ENCODE assay signal across 22 cellular contexts in genomic region chr4:78608684-78609083, GRCh38. TPM values are rescaled to one million over a fixed set of nuclear protein-coding genes. Genes with fewer than 3 reads are reported as not detected.
"Had no signal": no experiment of that assay in that cellular context is flagged by ENCODE, and none has a peak within 500 bp of the region (broad histone marks: within the 10 kb centered on the region; RNA-seq: fewer than 3 reads in every experiment).

No MANE protein-coding gene starts in this region.

- H3K36me3 Mint-ChIP-seq: neural progenitor cell; stimulated activated memory B cell treated with anti-CD40 and anti-IgM and Interleukin-4, amounts not matched to agents 10 μg/mL and 1 μg/mL and 100 μg/mL, for 72 hours had no signal

- H3K4me2 ChIP-seq: neural progenitor cell had no signal

- H3K27me3 Mint-ChIP-seq: stimulated activated memory B cell treated with anti-CD40 and anti-IgM and Interleukin-4, amounts not matched to agents 10 μg/mL and 1 μg/mL and 100 μg/mL, for 72 hours; stimulated activated naive CD8-positive, alpha-beta T cell treated with anti-CD3 and anti-CD28 coated beads, Interleukin-15, amount 100 ng/mL, for 72 hours had no signal

- FAIRE-seq: endometrium, frontal cortex had no signal

- H3K36me3 ChIP-seq: neural progenitor cell, prostate gland, suprapubic skin, vagina had no signal

- H3K9ac ChIP-seq: neural progenitor cell had no signal

- H3K9me3 ChIP-seq: left lung, prostate gland, spleen, suprapubic skin, vagina had no signal

- H3K4me1 Mint-ChIP-seq: nephron, neural progenitor cell had no signal

- H3K9me3 Mint-ChIP-seq: effector memory CD8-positive, alpha-beta T cell; naive thymus-derived CD4-positive, alpha-beta T cell; nephron; neural progenitor cell; stimulated activated memory B cell treated with anti-CD40 and anti-IgM and Interleukin-4, amounts not matched to agents 10 μg/mL and 1 μg/mL and 100 μg/mL, for 72 hours; stimulated activated naive CD8-positive, alpha-beta T cell treated with anti-CD3 and anti-CD28 coated beads, Interleukin-15, amount 100 ng/mL, for 72 hours had no signal

- H2AFZ ChIP-seq: neural progenitor cell had no signal

- DNase-seq: cortex of kidney; effector memory CD8-positive, alpha-beta T cell; left cardiac atrium; left lung; mesenchymal stem cell; midbrain; naive thymus-derived CD4-positive, alpha-beta T cell; nucleus accumbens; right cardiac atrium; spleen; stimulated activated CD4-positive, alpha-beta T cell treated with anti-CD3 and anti-CD28 coated beads, Interleukin-4, amount 100 ng/mL, for 4 hours; stimulated activated naive CD8-positive, alpha-beta T cell treated with anti-CD3 and anti-CD28 coated beads, Interleukin-15, amount 100 ng/mL, for 72 hours; trophoblast cell had no signal

- H3K27me3 ChIP-seq: left lung, neural progenitor cell, spleen, suprapubic skin, vagina had no signal

- H3K4me3 ChIP-seq: left lung, neural progenitor cell, prostate gland, skin epidermis, spleen, suprapubic skin, vagina had no signal

- ATAC-seq: effector memory CD8-positive, alpha-beta T cell; left cardiac atrium; left lung; naive thymus-derived CD4-positive, alpha-beta T cell; right cardiac atrium; stimulated activated memory B cell treated with anti-CD40 and anti-IgM and Interleukin-4, amounts not matched to agents 10 μg/mL and 1 μg/mL and 100 μg/mL, for 72 hours; stimulated activated naive CD8-positive, alpha-beta T cell treated with anti-CD3 and anti-CD28 coated beads, Interleukin-15, amount 100 ng/mL, for 72 hours had no signal

- H3K27ac Mint-ChIP-seq: effector memory CD8-positive, alpha-beta T cell; nephron; neural progenitor cell; stimulated activated memory B cell treated with anti-CD40 and anti-IgM and Interleukin-4, amounts not matched to agents 10 μg/mL and 1 μg/mL and 100 μg/mL, for 72 hours; stimulated activated naive CD8-positive, alpha-beta T cell treated with anti-CD3 and anti-CD28 coated beads, Interleukin-15, amount 100 ng/mL, for 72 hours had no signal

- H3K4me3 Mint-ChIP-seq: effector memory CD8-positive, alpha-beta T cell; naive thymus-derived CD4-positive, alpha-beta T cell; nephron; neural progenitor cell; stimulated activated memory B cell treated with anti-CD40 and anti-IgM and Interleukin-4, amounts not matched to agents 10 μg/mL and 1 μg/mL and 100 μg/mL, for 72 hours; stimulated activated naive CD8-positive, alpha-beta T cell treated with anti-CD3 and anti-CD28 coated beads, Interleukin-15, amount 100 ng/mL, for 72 hours had no signal

- H3K27ac ChIP-seq: left lung, neural progenitor cell, prostate gland, skin epidermis, suprapubic skin, vagina had no signal

- H3K4me1 ChIP-seq: neural progenitor cell, vagina had no signal

RNA-seq across cellular contexts. Expression of gene ANXA3, which starts 57.1 kb away (rescaled TPM):
- polyA plus RNA-seq: naive thymus-derived CD4-positive, alpha-beta T cell had no signal
